ENCODE assay signal across 2 cellular contexts in the genomic region with DNA sequence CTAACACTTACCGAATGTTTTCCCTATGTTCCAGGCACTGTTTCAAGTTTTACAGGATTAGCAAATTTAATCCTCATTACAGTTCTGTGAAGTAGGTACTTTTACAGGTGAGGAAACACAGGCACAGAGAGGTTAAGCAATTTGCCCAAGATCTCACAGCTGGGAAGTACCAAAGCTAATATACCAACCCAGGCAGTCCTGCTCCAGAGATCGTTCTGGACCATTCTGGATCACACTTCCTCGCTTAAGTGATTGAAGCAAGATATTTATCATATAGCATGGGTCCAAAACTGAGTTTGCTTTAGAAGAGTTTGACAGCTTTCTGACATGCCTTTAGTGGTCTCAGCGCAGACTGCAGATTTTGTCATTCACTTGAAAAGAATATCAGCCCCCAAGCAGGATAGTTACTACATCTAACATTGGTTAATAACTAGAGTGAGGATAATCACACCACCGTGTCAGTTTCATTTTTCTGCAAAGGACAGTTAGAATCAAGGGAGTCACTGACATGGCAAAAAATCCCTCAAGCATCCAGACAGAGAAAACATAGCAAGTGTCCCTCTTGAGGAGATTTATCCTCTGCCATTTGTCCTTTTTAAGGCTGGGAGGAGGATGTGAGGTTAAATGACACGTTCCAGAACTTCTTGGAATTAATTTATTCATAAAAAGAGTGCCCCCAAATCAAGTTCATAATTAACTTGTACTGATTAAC.
TF ChIP-seq lines count a peak whose summit lies in the region.

No MANE protein-coding gene starts in this region.

TF ChIP-seq in IMR-90, 13 proteins besides CTCF, POLR2A, EP300 and RAD21:
- TF ChIP-seq FOS (IDR thresholded peaks at IDR 0.05; ENCODE audit: low read depth, low read length) = no peak
- TF ChIP-seq MXI1 (IDR thresholded peaks at IDR 0.05; ENCODE audit: borderline replicate concordance, low read depth, low read length) = no peak
- TF ChIP-seq NFE2L2 (IDR thresholded peaks at IDR 0.05; ENCODE audit: low read depth, low read length) = no peak
- no peak for TF ChIP-seq BHLHE40 (IDR thresholded peaks at IDR 0.05; ENCODE audit: low read depth, low read length)
- TF ChIP-seq SMC3 (IDR thresholded peaks at IDR 0.05; ENCODE audit: low read depth, low read length) = no peak
- no peak for TF ChIP-seq MAFK (IDR thresholded peaks at IDR 0.05; ENCODE audit: low read depth, low read length)
- no peak for TF ChIP-seq CHD1 (IDR thresholded peaks at IDR 0.05; ENCODE audit: low read depth, low read length)
- TF ChIP-seq, protein P1, sequence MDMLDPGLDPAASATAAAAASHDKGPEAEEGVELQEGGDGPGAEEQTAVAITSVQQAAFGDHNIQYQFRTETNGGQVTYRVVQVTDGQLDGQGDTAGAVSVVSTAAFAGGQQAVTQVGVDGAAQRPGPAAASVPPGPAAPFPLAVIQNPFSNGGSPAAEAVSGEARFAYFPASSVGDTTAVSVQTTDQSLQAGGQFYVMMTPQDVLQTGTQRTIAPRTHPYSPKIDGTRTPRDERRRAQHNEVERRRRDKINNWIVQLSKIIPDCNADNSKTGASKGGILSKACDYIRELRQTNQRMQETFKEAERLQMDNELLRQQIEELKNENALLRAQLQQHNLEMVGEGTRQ (IDR thresholded peaks at IDR 0.05; ENCODE audit: low read depth, low read length) = no peak
- TF ChIP-seq MAZ (IDR thresholded peaks at IDR 0.05; ENCODE audit: borderline replicate concordance, low read depth, low read length) = no peak
- no peak for TF ChIP-seq CEBPB (IDR thresholded peaks at IDR 0.05; ENCODE audit: low read depth, low read length)
- TF ChIP-seq RCOR1 (IDR thresholded peaks at IDR 0.05; ENCODE audit: insufficient replicate concordance, low read length) = no peak

TF ChIP-seq in GM12891, 5 proteins besides CTCF, POLR2A, EP300 and RAD21:
- no peak for TF ChIP-seq PAX5 (IDR thresholded peaks at IDR 0.05; ENCODE audit: insufficient read depth, low read length, severe bottlenecking)
- TF ChIP-seq POLR2AphosphoS5 (IDR thresholded peaks at IDR 0.05; ENCODE audit: low read depth, low read length) = no peak
- no peak for TF ChIP-seq SPI1 (IDR thresholded peaks at IDR 0.05; ENCODE audit: low read depth, low read length)
- no peak for TF ChIP-seq POU2F2 (IDR thresholded peaks at IDR 0.05; ENCODE audit: low read depth, low read length)
- no peak for TF ChIP-seq TAF1 (IDR thresholded peaks at IDR 0.05; ENCODE audit: low read depth, low read length)
